ENCODE assay signal across 1 cellular context in genomic region chr20:35327074-35327976, GRCh38.
TF ChIP-seq lines count a peak whose summit lies in the region.

No MANE protein-coding gene starts in this region.

TF ChIP-seq in HepG2, 621 proteins besides CTCF, POLR2A, EP300 and RAD21 (continued from another document and continues in another):
- TF ChIP-seq BRF2 (CRISPR knock-in tag; IDR thresholded peaks at IDR 0.05) = peak; percentile 65; the same call in 1 of the 2 replicates
- TF ChIP-seq ZBTB25 (CRISPR knock-in tag; IDR thresholded peaks at IDR 0.05) = peak; percentile 89
- peak; percentile 90 for TF ChIP-seq ZNF510 (CRISPR knock-in tag; IDR thresholded peaks at IDR 0.05; ENCODE audit: low read depth)
- peak; percentile 100 for TF ChIP-seq ARID5B (CRISPR knock-in tag; IDR thresholded peaks at IDR 0.05)
- TF ChIP-seq ZSCAN31 (CRISPR knock-in tag; IDR thresholded peaks at IDR 0.05; ENCODE audit: low read depth) = peak; percentile 89
- TF ChIP-seq CBX5 (CRISPR knock-in tag; IDR thresholded peaks at IDR 0.05; ENCODE audit: borderline replicate concordance) = peak; percentile 58
- 0 out of 2 replicates have a peak, but pooled peaks have one; percentile 57 for TF ChIP-seq ZNF83 (CRISPR knock-in tag; IDR thresholded peaks at IDR 0.05; ENCODE audit: borderline replicate concordance)
- TF ChIP-seq ZNF318 (CRISPR knock-in tag; IDR thresholded peaks at IDR 0.05) = 0 out of 2 replicates have a peak, but pooled peaks have one; percentile 37
- TF ChIP-seq SNAPC4 (CRISPR knock-in tag; IDR thresholded peaks at IDR 0.05) = peak; percentile 83; the same call in 1 of the 2 replicates
- TF ChIP-seq SMARCC2 (IDR thresholded peaks at IDR 0.05) = peak; percentile 93
- peak; percentile 76; the same call in 1 of the 2 replicates for TF ChIP-seq ZNF230 (CRISPR knock-in tag; IDR thresholded peaks at IDR 0.05)
- 0 out of 2 replicates have a peak, but pooled peaks have one; percentile 26 for TF ChIP-seq MLXIP (CRISPR knock-in tag; IDR thresholded peaks at IDR 0.05; ENCODE audit: borderline replicate concordance)
- no peak for TF ChIP-seq MTF2 (CRISPR knock-in tag; IDR thresholded peaks at IDR 0.05; ENCODE audit: borderline replicate concordance)
- TF ChIP-seq EEA1 (CRISPR knock-in tag; IDR thresholded peaks at IDR 0.05; ENCODE audit: borderline replicate concordance) = no peak
- TF ChIP-seq BRCA1 (CRISPR knock-in tag; IDR thresholded peaks at IDR 0.05) = peak; percentile 74; the same call in 1 of the 2 replicates
- peak; percentile 96 for TF ChIP-seq ZNF556 (CRISPR knock-in tag; IDR thresholded peaks at IDR 0.05; ENCODE audit: borderline replicate concordance)
- TF ChIP-seq THAP7 (CRISPR knock-in tag; IDR thresholded peaks at IDR 0.05) = 0 out of 2 replicates have a peak, but pooled peaks have one; percentile 30
- TF ChIP-seq AGO1 (IDR thresholded peaks at IDR 0.05; ENCODE audit: low read depth, low read length, poor library complexity, severe bottlenecking) = no peak
- peak; percentile 80; the same call in 1 of the 2 replicates for TF ChIP-seq RFXAP (CRISPR knock-in tag; IDR thresholded peaks at IDR 0.05; ENCODE audit: borderline replicate concordance)
- peak; percentile 93 for TF ChIP-seq KDM3A (CRISPR knock-in tag; IDR thresholded peaks at IDR 0.05; ENCODE audit: low read depth)
- peak; percentile 90; the same call in 1 of the 2 replicates for TF ChIP-seq ZNF224 (CRISPR knock-in tag; IDR thresholded peaks at IDR 0.05)
